In the genomic region with DNA sequence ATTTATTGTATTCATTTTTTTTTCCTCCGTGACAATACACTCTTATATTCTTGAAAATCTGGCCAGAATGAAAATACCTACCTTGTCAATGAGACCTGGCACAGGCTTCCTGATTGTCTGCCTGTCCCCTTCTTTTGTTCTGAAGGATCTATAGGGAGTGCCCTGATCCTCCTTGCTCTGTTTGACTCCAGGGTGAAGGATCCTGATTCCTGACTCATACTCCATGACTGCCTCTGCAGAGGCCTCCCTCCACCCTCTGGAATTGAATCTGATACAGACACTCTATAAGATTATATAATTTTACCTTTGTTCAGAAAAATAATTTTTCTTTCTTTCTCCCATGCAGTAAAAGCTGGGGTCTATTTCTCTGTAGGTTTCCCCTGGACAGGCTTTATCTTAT, we compare ENCODE assay signal across 1 cellular context.
TF ChIP-seq lines count a peak whose summit lies in the region.

No MANE protein-coding gene starts in this region.

TF ChIP-seq in GM23338, 12 proteins besides CTCF, POLR2A, EP300 and RAD21 (continued from another document):
- TF ChIP-seq, protein P1, sequence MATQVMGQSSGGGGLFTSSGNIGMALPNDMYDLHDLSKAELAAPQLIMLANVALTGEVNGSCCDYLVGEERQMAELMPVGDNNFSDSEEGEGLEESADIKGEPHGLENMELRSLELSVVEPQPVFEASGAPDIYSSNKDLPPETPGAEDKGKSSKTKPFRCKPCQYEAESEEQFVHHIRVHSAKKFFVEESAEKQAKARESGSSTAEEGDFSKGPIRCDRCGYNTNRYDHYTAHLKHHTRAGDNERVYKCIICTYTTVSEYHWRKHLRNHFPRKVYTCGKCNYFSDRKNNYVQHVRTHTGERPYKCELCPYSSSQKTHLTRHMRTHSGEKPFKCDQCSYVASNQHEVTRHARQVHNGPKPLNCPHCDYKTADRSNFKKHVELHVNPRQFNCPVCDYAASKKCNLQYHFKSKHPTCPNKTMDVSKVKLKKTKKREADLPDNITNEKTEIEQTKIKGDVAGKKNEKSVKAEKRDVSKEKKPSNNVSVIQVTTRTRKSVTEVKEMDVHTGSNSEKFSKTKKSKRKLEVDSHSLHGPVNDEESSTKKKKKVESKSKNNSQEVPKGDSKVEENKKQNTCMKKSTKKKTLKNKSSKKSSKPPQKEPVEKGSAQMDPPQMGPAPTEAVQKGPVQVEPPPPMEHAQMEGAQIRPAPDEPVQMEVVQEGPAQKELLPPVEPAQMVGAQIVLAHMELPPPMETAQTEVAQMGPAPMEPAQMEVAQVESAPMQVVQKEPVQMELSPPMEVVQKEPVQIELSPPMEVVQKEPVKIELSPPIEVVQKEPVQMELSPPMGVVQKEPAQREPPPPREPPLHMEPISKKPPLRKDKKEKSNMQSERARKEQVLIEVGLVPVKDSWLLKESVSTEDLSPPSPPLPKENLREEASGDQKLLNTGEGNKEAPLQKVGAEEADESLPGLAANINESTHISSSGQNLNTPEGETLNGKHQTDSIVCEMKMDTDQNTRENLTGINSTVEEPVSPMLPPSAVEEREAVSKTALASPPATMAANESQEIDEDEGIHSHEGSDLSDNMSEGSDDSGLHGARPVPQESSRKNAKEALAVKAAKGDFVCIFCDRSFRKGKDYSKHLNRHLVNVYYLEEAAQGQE (IDR thresholded peaks at IDR 0.05; ENCODE audit: unreplicated experiment): no peak
- TF ChIP-seq POLR2AphosphoS5 (IDR thresholded peaks at IDR 0.05; ENCODE audit: low read depth) (no peak), EZH2phosphoT487 (IDR thresholded peaks at IDR 0.05; ENCODE audit: unreplicated experiment) (no peak), ZNF331 (CRISPR knock-in tag; IDR thresholded peaks at IDR 0.05; ENCODE audit: low read depth) (no peak), JUNB (IDR thresholded peaks at IDR 0.05; ENCODE audit: unreplicated experiment) (no peak), NANOG (IDR thresholded peaks at IDR 0.05; ENCODE audit: borderline replicate concordance) (no peak), ZNF114 (CRISPR knock-in tag; IDR thresholded peaks at IDR 0.05) (no peak), EZH2 (IDR thresholded peaks at IDR 0.05; ENCODE audit: low read depth, unreplicated experiment) (no peak), STAT1 (IDR thresholded peaks at IDR 0.05; ENCODE audit: unreplicated experiment) (no peak), CREB1 (CRISPR knock-in tag; IDR thresholded peaks at IDR 0.05; ENCODE audit: low read depth) (no peak)
- TF ChIP-seq, protein P2, sequence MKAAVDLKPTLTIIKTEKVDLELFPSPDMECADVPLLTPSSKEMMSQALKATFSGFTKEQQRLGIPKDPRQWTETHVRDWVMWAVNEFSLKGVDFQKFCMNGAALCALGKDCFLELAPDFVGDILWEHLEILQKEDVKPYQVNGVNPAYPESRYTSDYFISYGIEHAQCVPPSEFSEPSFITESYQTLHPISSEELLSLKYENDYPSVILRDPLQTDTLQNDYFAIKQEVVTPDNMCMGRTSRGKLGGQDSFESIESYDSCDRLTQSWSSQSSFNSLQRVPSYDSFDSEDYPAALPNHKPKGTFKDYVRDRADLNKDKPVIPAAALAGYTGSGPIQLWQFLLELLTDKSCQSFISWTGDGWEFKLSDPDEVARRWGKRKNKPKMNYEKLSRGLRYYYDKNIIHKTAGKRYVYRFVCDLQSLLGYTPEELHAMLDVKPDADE (IDR thresholded peaks at IDR 0.05): no peak
